8 cellular contexts compared by ENCODE assay signal in genomic region chr11:19076744-19077589, GRCh38. TPM values are rescaled to one million over a fixed set of nuclear protein-coding genes. Genes with fewer than 3 reads are reported as not detected.
DNase-seq lines count a peak whose midpoint lies in the region; ATAC-seq, FAIRE-seq and TF ChIP-seq lines count a peak whose summit lies in the region.

No MANE protein-coding gene starts in this region.

- H3K27ac ChIP-seq in Peyer's patch (no peak overlapping the region), gastroesophageal sphincter (no peak overlapping the region)

- peak; percentile 71 for ATAC-seq in GM18867 (IDR thresholded peaks at IDR 0.05; ENCODE audit: unreplicated experiment)
- peak; percentile 51 for ATAC-seq in gastroesophageal sphincter

- DNase-seq in AG10803 (ENCODE audit: low read depth) (peak; percentile 34), HT1080 (ENCODE audit: low read depth) (peak; percentile 64), Peyer's patch (peak; percentile 24 to 75 (median 69)), posterior cingulate gyrus (peak; percentile 29 to 92 (median 70)), urothelium cell line (ENCODE audit: low spot score) (peak; percentile 69)
- peak; percentile 15 for DNase-seq in activated T-helper 9 cell treated with anti-CD3 and anti-CD28 coated beads, Interleukin-2, amount 50 U/mL, for 16 hours (ENCODE audit: low read depth)

- TF ChIP-seq CTCF in AG10803 (conservative IDR thresholded peaks at IDR 0.05; ENCODE audit: low read length): peak; percentile 94
- peak; percentile 54 to 96 (median 80) for TF ChIP-seq CTCF in Peyer's patch (IDR thresholded peaks at IDR 0.05)
- TF ChIP-seq CTCF in gastroesophageal sphincter (IDR thresholded peaks at IDR 0.05): peak; percentile 66 to 91 (median 76)

- no peak for TF ChIP-seq POLR2A in Peyer's patch (IDR thresholded peaks at IDR 0.05)
- no peak for TF ChIP-seq POLR2A in gastroesophageal sphincter (IDR thresholded peaks at IDR 0.05)

- H3K27me3 ChIP-seq in Peyer's patch: no peaks in the 10 kb centered on the region
- H3K27me3 ChIP-seq in gastroesophageal sphincter: peaks cover 7% of the 10 kb centered on the region

- 49 to 61% methylated on average over 8 to 9 of the region's 10 CpGs for WGBS in gastroesophageal sphincter (ENCODE audit: low coverage in 1 of 2), 2 donors

- H3K4me3 ChIP-seq in AG10803 (ENCODE audit: low read length) (no peak overlapping the region), Peyer's patch (no peak overlapping the region), gastroesophageal sphincter (no peak overlapping the region)

- no peaks in the 10 kb centered on the region for H3K36me3 ChIP-seq in Peyer's patch
- H3K36me3 ChIP-seq in gastroesophageal sphincter: no peaks in the 10 kb centered on the region

- no peaks in the 10 kb centered on the region for H3K4me1 ChIP-seq in Peyer's patch
- no peaks in the 10 kb centered on the region for H3K4me1 ChIP-seq in gastroesophageal sphincter

- intact Hi-C loops in posterior cingulate gyrus (cut with DNase I): loop anchor here (5.0 kb wide), 1 partner anchor 165 kb away; the partner anchor contains the start of gene E2F8

- no peak for TF ChIP-seq EP300 in gastroesophageal sphincter (IDR thresholded peaks at IDR 0.05)

- FAIRE-seq in urothelium cell line (lab: Jason Lieb, UNC): no peak

- no peaks in the 10 kb centered on the region for H3K9me3 ChIP-seq in Peyer's patch
- H3K9me3 ChIP-seq in gastroesophageal sphincter: no peaks in the 10 kb centered on the region

RNA-seq across cellular contexts. Expression of gene MRGPRX2, which starts 16.4 kb away (rescaled TPM):
- total RNA-seq in HT1080 (2014; rRNA removed; shearing (Covaris generic)): not detected in 2 replicates
- not detected in 2 replicates for polyA plus RNA-seq in HT1080 (2015; cell fraction: cytosol; rRNA removed)
- not detected in 2 replicates for polyA plus RNA-seq in HT1080 (2015; cell fraction: nucleus; rRNA removed)
- total RNA-seq in Peyer's patch (not detected), gastroesophageal sphincter (under 1 TPM in 1 of 4 donors, not detected in 3; 0.67 TPM)

RNA-seq across cellular contexts. Expression of gene ZDHHC13, which starts 40.0 kb away (rescaled TPM):
- total RNA-seq in HT1080 (2014; rRNA removed; shearing (Covaris generic)): 14.6 and 18.9 TPM in 2 replicates
- 15.4 and 16.7 TPM in 2 replicates for polyA plus RNA-seq in HT1080 (2015; cell fraction: cytosol; rRNA removed)
- polyA plus RNA-seq in HT1080 (2015; cell fraction: nucleus; rRNA removed): 21.6 and 25.0 TPM in 2 replicates
- 10 to 100 TPM; 10.7 to 34.6 (median 27.1) TPM for total RNA-seq in Peyer's patch
- total RNA-seq in gastroesophageal sphincter: 10 to 100 TPM in 1 of 4 donors, 1 to 10 TPM in 3; 4.8 to 16.9 (median 6.6) TPM

Comparison
In these comparisons a context has a peak if more than half of its experiments do, and no peak if none do; other contexts are left out.
1. DNase-seq: peak in every context shown above with its lines; median percentile 70 in posterior cingulate gyrus; 69 in Peyer's patch; 69 in urothelium cell line; 64 in HT1080; 34 in AG10803; 15 in activated T-helper 9 cell treated with anti-CD3 and anti-CD28 coated beads, Interleukin-2, amount 50 U/mL, for 16 hours.